In genomic region chr4:84821064-84821463, GRCh38 we compare ENCODE assay signal across 18 cellular contexts.
DNase-seq lines count a peak whose midpoint lies in the region; ATAC-seq, FAIRE-seq and TF ChIP-seq lines count a peak whose summit lies in the region.
"Had no signal": no experiment of that assay in that cellular context is flagged by ENCODE, and none has a peak within 500 bp of the region (broad histone marks: within the 10 kb centered on the region; RNA-seq: fewer than 3 reads in every experiment).

No MANE protein-coding gene starts in this region.

- TF ChIP-seq POLR2A in IMR-90 (IDR thresholded peaks at IDR 0.05; ENCODE audit: low read depth, low read length) (no peak), GM12878 (IDR thresholded peaks at IDR 0.05; ENCODE audit: low read depth, low read length) (no peak)

- H2AK9ac ChIP-seq in IMR-90 (replicated peaks; ENCODE audit: low read depth, low read length, poor library complexity), result no peak overlapping the region

- H3K4me1 ChIP-seq in IMR-90 (ENCODE audit: control insufficient read depth, insufficient read depth, low read length) (no peaks in the 10 kb centered on the region), GM12878 (ENCODE audit: control insufficient read depth, insufficient read depth, low read length) (no peaks in the 10 kb centered on the region)
- H3K4me1 ChIP-seq: A549, Caco-2 had no signal

- H3K56ac ChIP-seq in IMR-90 (ENCODE audit: extremely low read depth, insufficient read depth, low read length), result no peak overlapping the region

- intact Hi-C loops in IMR-90 (cut with micrococcal nuclease), result no loop called here
- intact Hi-C loops in GM12878 (cut with micrococcal nuclease; ENCODE audit: unreplicated experiment), result no loop called here

- SMC1A ChIA-PET in GM12878 (lab: Charles Lee; ENCODE audit: uncharacterized antibody, unreplicated experiment), result interaction anchor here (0.6 to 1.7 kb wide), 4 partner anchors 11 to 586 kb away, joined by 4 to 6 read pairs (median 4); no protein-coding TSS in a partner anchor

- no peaks in the 10 kb centered on the region for H3K9me3 Mint-ChIP-seq in T-helper 2 cell treated with Interferon-gamma antibody and Interleukin-4, amounts not matched to agents 5 μg/mL and 100 μg/mL, for 36 hours
- H3K9me3 Mint-ChIP-seq: CD4-positive, alpha-beta T cell had no signal

- H3K27me3 ChIP-seq in IMR-90 (ENCODE audit: control insufficient read depth, insufficient read depth, low read length) (no peaks in the 10 kb centered on the region), GM12878 (replicated peaks in 1 of 2; ENCODE audit: control insufficient read depth in 2 of 2, insufficient read depth in 2 of 2, low read length in 1 of 2) (no peaks in the 10 kb centered on the region; a peak in 1 of 4 replicates)

- dilution Hi-C loops in IMR-90 (cut with HindIII; ENCODE audit: low sequenced_read_pairs, unreplicated experiment), result no loop called here

- H3K36me3 Mint-ChIP-seq in T-helper 2 cell treated with Interferon-gamma antibody and Interleukin-4, amounts not matched to agents 5 μg/mL and 100 μg/mL, for 36 hours (ENCODE audit: low read depth), result no peaks in the 10 kb centered on the region

- H3K79me2 ChIP-seq in GM12878 (ENCODE audit: control insufficient read depth, insufficient read depth, low read length), result no peaks in the 10 kb centered on the region

- no peak; the same call in 1 of the 2 replicates for ATAC-seq in IMR-90 (ENCODE audit: low read depth)
- no peak for ATAC-seq in GM12878
- ATAC-seq: A549, HCT116 had no signal

- H3K9ac ChIP-seq in IMR-90 (ENCODE audit: low read depth, low read length), result no peak overlapping the region
- no peak overlapping the region for H3K9ac ChIP-seq in GM12878 (ENCODE audit: control insufficient read depth, insufficient read depth, low read length)

- no peak overlapping the region for H4K8ac ChIP-seq in IMR-90 (ENCODE audit: low read depth in 2 of 2, low read length in 2 of 2)

- POLR2A ChIA-PET in IMR-90 (lab: Charles Lee; ENCODE audit: unreplicated experiment), result interaction anchor here (0.5 kb wide), 1 partner anchor 134 kb away, joined by 5 read pairs; no protein-coding TSS in a partner anchor
- POLR2A ChIA-PET in GM12878 (lab: Charles Lee), result no interaction called here

- H4K20me1 ChIP-seq in IMR-90 (ENCODE audit: insufficient read depth, low read length) (no peaks in the 10 kb centered on the region), GM12878 (ENCODE audit: control insufficient read depth, insufficient read depth) (no peaks in the 10 kb centered on the region)

- no peak for TF ChIP-seq EP300 in GM12878 (IDR thresholded peaks at IDR 0.05; ENCODE audit: borderline replicate concordance in 1 of 2, control insufficient read depth in 1 of 2, low read depth in 2 of 2, low read length in 2 of 2)

- peaks cover 3% of the 10 kb centered on the region; the same call in 1 of the 2 replicates for H3K9me1 ChIP-seq in IMR-90 (ENCODE audit: insufficient read depth, low read length)

- no peak overlapping the region for H3K4me3 Mint-ChIP-seq in T-helper 2 cell treated with Interferon-gamma antibody and Interleukin-4, amounts not matched to agents 5 μg/mL and 100 μg/mL, for 36 hours
- H3K4me3 Mint-ChIP-seq: CD4-positive, alpha-beta T cell had no signal

- H3K9me3 ChIP-seq in IMR-90 (ENCODE audit: control insufficient read depth, insufficient read depth, low read length), result no peaks in the 10 kb centered on the region
- H3K9me3 ChIP-seq in GM12878 (replicated peaks; ENCODE audit: control insufficient read depth, insufficient read depth, low read length), result no peaks in the 10 kb centered on the region
- H3K9me3 ChIP-seq: A549, Caco-2 had no signal

- no CpG with 5 or more reads among the region's 1 CpG for WGBS in IMR-90 (ENCODE audit: extremely low coverage in 2 of 2, insufficient read length in 1 of 2), 2 experiments
- 0% methylated on average over 1 of the region's 1 CpG for WGBS in GM12878 (ENCODE audit: insufficient coverage, insufficient replicate concordance, low lambda C conversion rate, missing lambda C conversion rate)

- no peak overlapping the region for H3K18ac ChIP-seq in IMR-90 (ENCODE audit: low read depth, low read length)

- H3K36me3 ChIP-seq in IMR-90 (ENCODE audit: control insufficient read depth, insufficient read depth, low read length) (peaks cover 7% of the 10 kb centered on the region), GM12878 (ENCODE audit: control insufficient read depth in 2 of 2, insufficient read depth in 2 of 2, low read length in 1 of 2) (no peaks in the 10 kb centered on the region)

- H3K27ac ChIP-seq in IMR-90 (ENCODE audit: insufficient read depth, low read length) (peak overlapping the region; percentile 23; the same call in 1 of the 2 replicates), GM12878 (ENCODE audit: control insufficient read depth, insufficient read depth) (no peak overlapping the region)
- H3K27ac ChIP-seq: A549, C4-2B had no signal

- TF ChIP-seq CTCF in IMR-90 (conservative IDR thresholded peaks at IDR 0.05; ENCODE audit: low read depth, low read length) (no peak), GM12878 (IDR thresholded peaks at IDR 0.05 in 2 of 3, conservative IDR thresholded peaks at IDR 0.05 in 1 of 3; ENCODE audit: control insufficient read depth in 2 of 3, extremely low read depth in 1 of 3, insufficient read depth in 1 of 3, low read depth in 3 of 3, low read length in 3 of 3) (no peak), fibroblast of villous mesenchyme (IDR thresholded peaks at IDR 0.05; ENCODE audit: insufficient read depth, low read depth, low read length) (no peak)

- no peak overlapping the region for H3K4ac ChIP-seq in IMR-90 (ENCODE audit: low read depth, low read length)

- peak; percentile 76 for FAIRE-seq in GM12878 (lab: Jason Lieb, UNC)
- FAIRE-seq: A549 had no signal

- no peak overlapping the region for H2BK120ac ChIP-seq in IMR-90 (ENCODE audit: low read depth, low read length)

- RAD21 ChIA-PET in GM12878 (lab: Charles Lee; ENCODE audit: unreplicated experiment), result no interaction called here

- H3K27ac Mint-ChIP-seq in T-helper 2 cell treated with Interferon-gamma antibody and Interleukin-4, amounts not matched to agents 5 μg/mL and 100 μg/mL, for 36 hours, result no peak overlapping the region
- H3K27ac Mint-ChIP-seq: CD4-positive, alpha-beta T cell had no signal

- no peak overlapping the region for H2BK15ac ChIP-seq in IMR-90 (ENCODE audit: low read depth, low read length)

- CTCF ChIA-PET in IMR-90 (lab: Yijun Ruan, JAX) (interaction anchor here (0.6 to 0.7 kb wide), 2 partner anchors 71 to 1553 kb away, joined by 3 to 4 read pairs; no protein-coding TSS in a partner anchor), GM12878 (lab: Yijun Ruan, JAX) (interaction anchor here (0.6 to 3.3 kb wide), 3 partner anchors 12 to 134 kb away, joined by 4 to 8 read pairs (median 5); no protein-coding TSS in a partner anchor)

- H3K4me2 ChIP-seq in IMR-90 (ENCODE audit: low read depth, low read length) (no peak overlapping the region), GM12878 (ENCODE audit: control insufficient read depth, insufficient read depth) (no peak overlapping the region)
- H3K4me2 ChIP-seq: A549 had no signal

- no peak overlapping the region for H3K4me3 ChIP-seq in IMR-90 (ENCODE audit: insufficient read depth, low read depth, low read length)
- no peak overlapping the region for H3K4me3 ChIP-seq in GM12878
- no peak overlapping the region for H3K4me3 ChIP-seq in fibroblast of villous mesenchyme (ENCODE audit: low read depth, low read length)
- H3K4me3 ChIP-seq: A549 had no signal

- BruUV-seq in IMR-90 (replicated peaks; lab: Mats Ljungman, UMichigan), result no TSS peak
- no TSS peak for BruUV-seq in GM12878 (replicated peaks; lab: Mats Ljungman, UMichigan)

- no peak overlapping the region for H2BK20ac ChIP-seq in IMR-90 (ENCODE audit: low read depth, low read length)

- no peaks in the 10 kb centered on the region for H3K4me1 Mint-ChIP-seq in T-helper 2 cell treated with Interferon-gamma antibody and Interleukin-4, amounts not matched to agents 5 μg/mL and 100 μg/mL, for 36 hours (ENCODE audit: low read depth)

- DNase-seq in IMR-90 (no peak), GM12878 (ENCODE audit: low read depth, low spot score) (no peak), fibroblast of villous mesenchyme (ENCODE audit: low read depth) (peak; percentile 44), T1000 (lab: John Stamatoyannopoulos, UW) (no peak), activated T-cell treated with anti-CD3 and anti-CD28 coated beads for 4 hours (no peak), DMS79 treated with DMSO at 0.1 percent for 48 hours (lab: John Stamatoyannopoulos, UW) (no peak)
- DNase-seq in T-helper 2 cell treated with Interferon-gamma antibody and Interleukin-4, amounts not matched to agents 5 μg/mL and 100 μg/mL, for 36 hours (ENCODE audit: low spot score), result no peak
- DNase-seq: AML-193; Caco-2; CD4-positive, alpha-beta T cell; DMS153; DMS79; GF-D8; GOT3; H7 had no signal

- H3K23ac ChIP-seq in IMR-90 (ENCODE audit: low read depth, low read length), result no peak overlapping the region

- H3K79me1 ChIP-seq in IMR-90 (ENCODE audit: low read depth in 1 of 2, low read length in 2 of 2), result no peaks in the 10 kb centered on the region; a peak in 1 of 4 replicates

- no peak overlapping the region for H2AK5ac ChIP-seq in IMR-90 (ENCODE audit: low read depth, low read length)

- no peak overlapping the region for H4K91ac ChIP-seq in IMR-90 (ENCODE audit: insufficient read depth, low read depth, low read length)

- no peak overlapping the region for H2BK5ac ChIP-seq in IMR-90 (ENCODE audit: low read depth, low read length, poor library complexity, severe bottlenecking)

- in situ Hi-C loops in IMR-90 (cut with MboI; ENCODE audit: low sequenced_read_pairs), result no loop called here
- in situ Hi-C loops in GM12878 (cut with MboI), result no loop called here

- H3K27me3 Mint-ChIP-seq in T-helper 2 cell treated with Interferon-gamma antibody and Interleukin-4, amounts not matched to agents 5 μg/mL and 100 μg/mL, for 36 hours (ENCODE audit: low read depth), result no peaks in the 10 kb centered on the region

- H3K14ac ChIP-seq in IMR-90 (replicated peaks; ENCODE audit: low read depth, low read length), result no peak overlapping the region

- TF ChIP-seq RAD21 in IMR-90 (IDR thresholded peaks at IDR 0.05; ENCODE audit: low read length) (no peak), GM12878 (IDR thresholded peaks at IDR 0.05; ENCODE audit: insufficient read depth, low read depth, low read length) (no peak)

- no peak overlapping the region for H4K5ac ChIP-seq in IMR-90 (ENCODE audit: low read depth, low read length)

- H2AFZ ChIP-seq in IMR-90 (replicated peaks; ENCODE audit: low read length, poor library complexity) (no peak overlapping the region), GM12878 (ENCODE audit: control insufficient read depth, low read depth, low read length) (no peak overlapping the region)

TF ChIP-seq in IMR-90, 13 proteins besides CTCF, POLR2A, EP300 and RAD21:
- TF ChIP-seq CEBPB (IDR thresholded peaks at IDR 0.05; ENCODE audit: low read depth, low read length) (no peak), MAZ (IDR thresholded peaks at IDR 0.05; ENCODE audit: borderline replicate concordance, low read depth, low read length) (no peak)

TF ChIP-seq in GM12878, 131 proteins besides CTCF, POLR2A, EP300 and RAD21 (continues in another document):
- TF ChIP-seq YBX1 (IDR thresholded peaks at IDR 0.05) (no peak), CHD2 (IDR thresholded peaks at IDR 0.05; ENCODE audit: borderline replicate concordance, low read depth, low read length) (no peak), SMC3 (IDR thresholded peaks at IDR 0.05; ENCODE audit: borderline replicate concordance, low read length) (no peak)
